Comparison of ENCODE assay signal across 15 cellular contexts in the genomic region with DNA sequence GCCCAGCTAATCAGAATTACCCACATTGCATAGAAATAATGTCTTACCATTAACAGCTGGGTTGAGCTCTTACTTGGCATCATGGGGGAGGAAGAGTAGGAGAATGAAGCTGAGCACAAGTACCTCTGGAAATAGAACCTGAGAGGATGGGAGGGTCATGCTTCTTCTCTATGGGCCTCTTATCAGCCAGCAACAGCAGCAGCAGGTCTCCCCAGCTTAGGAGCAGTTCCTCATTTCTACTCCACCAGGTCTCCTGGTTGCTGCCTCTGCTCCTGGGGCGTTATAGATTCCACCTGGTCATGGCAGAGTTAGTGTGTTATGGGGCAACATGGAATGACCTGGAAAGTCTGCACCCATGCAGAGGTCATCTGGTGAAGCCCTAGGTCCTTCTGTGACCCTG. TPM values are rescaled to one million over a fixed set of nuclear protein-coding genes. Genes with fewer than 3 reads are reported as not detected.
"Had no signal": no experiment of that assay in that cellular context is flagged by ENCODE, and none has a peak within 500 bp of the region (broad histone marks: within the 10 kb centered on the region; RNA-seq: fewer than 3 reads in every experiment).

No MANE protein-coding gene starts in this region.

- ATAC-seq: activated T-cell treated with anti-CD3 and anti-CD28 coated beads, Interleukin-2, amount 50 U/mL, for 4 hours; effector memory CD8-positive, alpha-beta T cell; lower lobe of right lung had no signal

- H3K27ac ChIP-seq: epithelial cell of prostate, lower lobe of right lung, parathyroid adenoma, tibial artery, vagina had no signal

- H3K36me3 ChIP-seq: lower lobe of right lung, tibial artery, vagina had no signal

- H3K4me3 ChIP-seq: lower lobe of right lung, smooth muscle cell, tibial artery, vagina had no signal

- H3K9me3 ChIP-seq: lower lobe of right lung, tibial artery, vagina had no signal

- H3K27me3 ChIP-seq: tibial artery, vagina had no signal

- H3K4me1 ChIP-seq: lower lobe of right lung, parathyroid adenoma, vagina had no signal

- DNase-seq: activated CD4-positive, alpha-beta memory T cell treated with anti-CD3 and anti-CD28 coated beads for 36 hours; activated CD4-positive, alpha-beta T cell treated with anti-CD3 and anti-CD28 coated beads for 1 hour; activated effector memory CD4-positive, alpha-beta T cell treated with anti-CD3 and anti-CD28 coated beads, Interleukin-2, amount 50 U/mL, for 16 hours; activated T-cell treated with anti-CD3 and anti-CD28 coated beads, Interleukin-2, amount 50 U/mL, for 4 hours; amygdala; effector memory CD8-positive, alpha-beta T cell; hippocampal formation; kidney glomerular epithelial cell; lower lobe of right lung; tibial artery had no signal

RNA-seq across cellular contexts. Expression of a gene that starts 3.4 kb away (rescaled TPM):
- total RNA-seq: activated CD4-positive, alpha-beta memory T cell treated with anti-CD3 and anti-CD28 coated beads for 36 hours; activated T-cell treated with anti-CD3 and anti-CD28 coated beads, Interleukin-2, amount 50 U/mL, for 4 hours; mesothelial cell of epicardium; smooth muscle cell; vagina had no signal
